8 cellular contexts compared by ENCODE assay signal in genomic region chr2:156434461-156435291, GRCh38. TPM values are rescaled to one million over a fixed set of nuclear protein-coding genes. Genes with fewer than 3 reads are reported as not detected.
DNase-seq lines count a peak whose midpoint lies in the region; ATAC-seq and TF ChIP-seq lines count a peak whose summit lies in the region.

No MANE protein-coding gene starts in this region.

- H3K9me3 ChIP-seq in heart left ventricle (no peaks in the 10 kb centered on the region), body of pancreas (no peaks in the 10 kb centered on the region)

- no peak for TF ChIP-seq POLR2A in heart left ventricle (IDR thresholded peaks at IDR 0.05)
- no peak for TF ChIP-seq POLR2A in body of pancreas (IDR thresholded peaks at IDR 0.05)

- no peaks in the 10 kb centered on the region for H3K36me3 Mint-ChIP-seq in memory B cell

- H3K27me3 Mint-ChIP-seq in memory B cell: no peaks in the 10 kb centered on the region

- no peak for TF ChIP-seq CTCF in heart left ventricle (IDR thresholded peaks at IDR 0.05)
- no peak for TF ChIP-seq CTCF in body of pancreas (IDR thresholded peaks at IDR 0.05)

- no peaks in the 10 kb centered on the region for H3K9me3 Mint-ChIP-seq in memory B cell

- ATAC-seq in heart left ventricle (no peak), body of pancreas (no peak), memory B cell (ENCODE audit: low read depth) (peak; percentile 19), GM18870 (IDR thresholded peaks at IDR 0.05; ENCODE audit: unreplicated experiment) (no peak)

- H3K27ac Mint-ChIP-seq in memory B cell: peak overlapping the region; percentile 97

- H3K4me3 Mint-ChIP-seq in memory B cell: peak overlapping the region; percentile 95

- H3K4me1 ChIP-seq in heart left ventricle (peaks cover 0 to 46% (median 20%) of the 10 kb centered on the region in 12 donors), body of pancreas (peaks cover 37% of the 10 kb centered on the region), urinary bladder (ENCODE audit: insufficient read depth) (no peaks in the 10 kb centered on the region)

- H3K36me3 ChIP-seq in heart left ventricle (no peaks in the 10 kb centered on the region), body of pancreas (replicated peaks in 1 of 2; ENCODE audit: insufficient read depth in 1 of 2, low read depth in 2 of 2) (no peaks in the 10 kb centered on the region), urinary bladder (ENCODE audit: insufficient read depth) (no peaks in the 10 kb centered on the region)

- H3K27ac ChIP-seq in heart left ventricle: peak overlapping the region in 11 of 12 donors; percentile 94 to 100 (median 99)
- peak overlapping the region; percentile 97 to 100 (median 100) for H3K27ac ChIP-seq in body of pancreas
- no peak overlapping the region for H3K27ac ChIP-seq in urinary bladder (ENCODE audit: low read depth)

- no peak for DNase-seq in heart left ventricle
- DNase-seq in cardiac septum (ENCODE audit: low spot score): no peak
- no peak for DNase-seq in body of pancreas
- no peak for DNase-seq in memory B cell (ENCODE audit: low spot score in 2 of 2)
- no peak for DNase-seq in NCI-H1436 treated with DMSO at 0.1 percent for 48 hours (lab: John Stamatoyannopoulos, UW)
- no peak for DNase-seq in putamen (ENCODE audit: low spot score)

- H3K4me1 Mint-ChIP-seq in memory B cell: peaks cover 24% of the 10 kb centered on the region

- H3K27me3 ChIP-seq in heart left ventricle (no peaks in the 10 kb centered on the region), body of pancreas (no peaks in the 10 kb centered on the region)

- WGBS in heart left ventricle, 4 donors: 56 to 60% (median 58%) methylated on average over 8 of the region's 8 CpGs
- WGBS in body of pancreas, 2 donors: 53 to 54% methylated on average over 8 of the region's 8 CpGs
- 58% methylated on average over 8 of the region's 8 CpGs for WGBS in urinary bladder

- intact Hi-C loops in heart left ventricle (cut with DNase I): loop anchor here in 9 of 10 donors (5.0 to 10.0 kb wide), 8 partner anchors 32 to 153 kb away; partner anchors contain the start of gene NR4A2 (in 1 of the 9)
- intact Hi-C loops in cardiac septum (cut with DNase I): loop anchor here (1.0 to 10.0 kb wide), 2 partner anchors 34 to 150 kb away; no protein-coding TSS in a partner anchor
- intact Hi-C loops in body of pancreas (cut with DNase I): no loop called here

- H3K4me3 ChIP-seq in heart left ventricle (peak overlapping the region in 11 of 12 donors; percentile 62 to 92 (median 76)), body of pancreas (no peak overlapping the region), urinary bladder (ENCODE audit: low read depth, low read length) (peak overlapping the region; percentile 52)

RNA-seq across cellular contexts. Expression of gene GPD2, which starts 1.5 kb away (rescaled TPM):
- 10 to 100 TPM; 12.9 to 24.8 (median 14.4) TPM for total RNA-seq in heart left ventricle
- 1 to 10 TPM; 3.5 to 7.3 TPM for polyA plus RNA-seq in heart left ventricle
- 12.6 TPM for total RNA-seq in cardiac septum
- 10 to 100 TPM; 20.5 to 76.8 TPM for total RNA-seq in body of pancreas
- 56.0 TPM for total RNA-seq in urinary bladder
- 7.9 TPM for polyA plus RNA-seq in urinary bladder

Comparison
In these comparisons a context has a peak if more than half of its experiments do, and no peak if none do; other contexts are left out.
1. H3K4me3 ChIP-seq: peak in heart left ventricle (11 of 12) and urinary bladder (single experiment); none in body of pancreas (0 of 2).